ENCODE assay signal across 1 cellular context in genomic region chr17:76529643-76530488, GRCh38.
TF ChIP-seq lines count a peak whose summit lies in the region.

No MANE protein-coding gene starts in this region.

TF ChIP-seq in HCT116, 20 proteins besides CTCF, POLR2A, EP300 and RAD21:
- no peak for TF ChIP-seq ZFX (IDR thresholded peaks at IDR 0.05)
